13 cellular contexts compared by ENCODE assay signal in the genomic region with DNA sequence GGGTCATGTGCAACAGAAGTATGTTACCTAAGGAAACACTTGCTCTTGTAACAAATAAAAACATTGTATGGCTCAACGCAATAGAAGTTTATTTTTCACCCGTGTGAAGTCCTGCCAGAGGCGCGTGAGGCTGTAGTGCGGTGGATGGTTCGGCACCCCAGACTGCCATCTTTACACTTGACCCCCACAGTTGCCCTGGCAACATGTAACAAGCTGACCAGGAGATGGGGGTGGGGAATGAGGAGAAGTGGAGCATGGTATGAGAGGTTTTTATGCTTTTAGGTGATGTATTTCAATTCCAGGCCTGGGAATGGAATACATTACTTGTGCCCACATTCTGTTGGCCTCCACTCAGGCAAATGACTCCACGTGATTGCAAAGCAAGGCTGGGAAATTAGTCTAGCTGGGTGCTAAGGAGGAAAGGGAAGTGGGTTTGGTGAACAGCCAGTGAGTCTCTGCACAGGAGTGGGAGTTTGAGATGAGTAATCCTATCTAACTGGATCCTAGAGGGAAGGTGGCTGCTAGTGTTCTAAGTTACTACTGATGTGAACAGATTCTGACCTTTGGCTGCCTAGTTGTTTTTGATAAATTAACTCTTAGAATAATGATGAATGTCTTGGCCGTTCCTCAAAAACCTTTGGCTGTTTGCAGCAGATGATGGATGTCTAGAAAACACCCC. TPM values are rescaled to one million over a fixed set of nuclear protein-coding genes. Genes with fewer than 3 reads are reported as not detected.
A peak's percentile ranks its signal among the peaks of the same experiment; 100 is the strongest.
DNase-seq lines count a peak whose midpoint lies in the region; ATAC-seq lines count a peak whose summit lies in the region.
"Had no signal": no experiment of that assay in that cellular context is flagged by ENCODE, and none has a peak within 500 bp of the region (broad histone marks: within the 10 kb centered on the region; RNA-seq: fewer than 3 reads in every experiment).

No MANE protein-coding gene starts in this region.

- H3K4me3 Mint-ChIP-seq in activated CD8-positive, alpha-beta T cell treated with anti-CD3 and anti-CD28 coated beads, Interleukin-2, amount 10 ng/mL, durations not matched to agents 7 days and 5 days, result no peak overlapping the region

- H3K4me1 Mint-ChIP-seq in activated CD8-positive, alpha-beta T cell treated with anti-CD3 and anti-CD28 coated beads, Interleukin-2, amount 10 ng/mL, durations not matched to agents 7 days and 5 days (ENCODE audit: low read depth), result peaks cover 9% of the 10 kb centered on the region

- ATAC-seq in HG03439 (IDR thresholded peaks at IDR 0.05; ENCODE audit: unreplicated experiment) (no peak), GM21717 (IDR thresholded peaks at IDR 0.05; ENCODE audit: unreplicated experiment) (no peak)
- no peak for ATAC-seq in activated CD8-positive, alpha-beta T cell treated with anti-CD3 and anti-CD28 coated beads, Interleukin-2, amount 10 ng/mL, durations not matched to agents 7 days and 5 days
- ATAC-seq: body of pancreas had no signal

- H3K36me3 Mint-ChIP-seq in activated CD8-positive, alpha-beta T cell treated with anti-CD3 and anti-CD28 coated beads, Interleukin-2, amount 10 ng/mL, durations not matched to agents 7 days and 5 days (ENCODE audit: low read depth), result no peaks in the 10 kb centered on the region

- no peak overlapping the region for H3K27ac Mint-ChIP-seq in activated CD8-positive, alpha-beta T cell treated with anti-CD3 and anti-CD28 coated beads, Interleukin-2, amount 10 ng/mL, durations not matched to agents 7 days and 5 days

- POLR2A ChIA-PET in activated CD8-positive, alpha-beta T cell treated with anti-CD3 and anti-CD28 coated beads, Interleukin-2, amount 10 ng/mL, durations not matched to agents 7 days and 5 days (lab: Charles Lee), result no interaction called here

- H3K4me3 ChIP-seq in Jurkat, Clone E6-1 (ENCODE audit: low read length), result no peak overlapping the region
- H3K4me3 ChIP-seq: body of pancreas, right atrium auricular region, stomach had no signal

- CTCF ChIA-PET in activated CD8-positive, alpha-beta T cell treated with anti-CD3 and anti-CD28 coated beads, Interleukin-2, amount 10 ng/mL, durations not matched to agents 7 days and 5 days (lab: Charles Lee), result interaction anchor here (1.1 to 1.3 kb wide), 2 partner anchors 21 to 22 kb away, joined by 3 to 5 read pairs; no protein-coding TSS in a partner anchor

- peak; percentile 70 for DNase-seq in Ammon's horn (ENCODE audit: low spot score)
- DNase-seq in Jurkat, Clone E6-1 (ENCODE audit: low read depth, low spot score), result peak; percentile 22
- DNase-seq in amniotic epithelial cell (ENCODE audit: low read depth), result peak; percentile 97
- peak; percentile 59 for DNase-seq in left kidney (ENCODE audit: low read depth, low spot score)
- no peak for DNase-seq in cerebellum (ENCODE audit: low spot score)
- DNase-seq in activated CD8-positive, alpha-beta T cell treated with anti-CD3 and anti-CD28 coated beads, Interleukin-2, amount 10 ng/mL, durations not matched to agents 7 days and 5 days, result no peak
- DNase-seq: activated CD4-positive, CD25-positive, alpha-beta regulatory T cell; stomach had no signal

- no peaks in the 10 kb centered on the region for H3K27me3 Mint-ChIP-seq in activated CD8-positive, alpha-beta T cell treated with anti-CD3 and anti-CD28 coated beads, Interleukin-2, amount 10 ng/mL, durations not matched to agents 7 days and 5 days (ENCODE audit: low read depth)

- no peaks in the 10 kb centered on the region for H3K9me3 Mint-ChIP-seq in activated CD8-positive, alpha-beta T cell treated with anti-CD3 and anti-CD28 coated beads, Interleukin-2, amount 10 ng/mL, durations not matched to agents 7 days and 5 days (ENCODE audit: insufficient read depth)

RNA-seq across cellular contexts. Expression of gene GREM1, which starts 33.8 kb away (rescaled TPM):
- polyA plus RNA-seq in Jurkat, Clone E6-1 (2012; ENCODE audit: insufficient read depth, insufficient read length), result not detected
- 0.54 TPM for total RNA-seq in cerebellum
- not detected for total RNA-seq in activated CD8-positive, alpha-beta T cell treated with anti-CD3 and anti-CD28 coated beads, Interleukin-2, amount 10 ng/mL, durations not matched to agents 7 days and 5 days
- total RNA-seq: NCI-H460 had no signal

RNA-seq across cellular contexts. Expression of gene SCG5, which starts 42.5 kb away (rescaled TPM):
- polyA plus RNA-seq in Jurkat, Clone E6-1 (2012; ENCODE audit: insufficient read depth, insufficient read length), result 0.76 TPM
- total RNA-seq in cerebellum, result 76.3 TPM
- 1 to 10 TPM; 2.8 to 3.0 TPM for total RNA-seq in activated CD8-positive, alpha-beta T cell treated with anti-CD3 and anti-CD28 coated beads, Interleukin-2, amount 10 ng/mL, durations not matched to agents 7 days and 5 days

Comparison
In these comparisons a context has a peak if more than half of its experiments do, and no peak if none do; other contexts are left out.
1. DNase-seq: peak in Ammon's horn (single experiment), Jurkat, Clone E6-1 (single experiment), amniotic epithelial cell (single experiment) and left kidney (single experiment); none in cerebellum (single experiment) and activated CD8-positive, alpha-beta T cell treated with anti-CD3 and anti-CD28 coated beads, Interleukin-2, amount 10 ng/mL, durations not matched to agents 7 days and 5 days (single experiment).
2. RNA of gene SCG5, which starts 42.5 kb away (total RNA-seq): 76.3 TPM in cerebellum (single experiment); 2.8 to 3.0 TPM in activated CD8-positive, alpha-beta T cell treated with anti-CD3 and anti-CD28 coated beads, Interleukin-2, amount 10 ng/mL, durations not matched to agents 7 days and 5 days; every median in the first group is over 10 times any median in the second.